Comparison of ENCODE assay signal across 1 cellular context in genomic region chr7:47046949-47047348, GRCh38.
TF ChIP-seq lines count a peak whose summit lies in the region.

No MANE protein-coding gene starts in this region.

TF ChIP-seq in GM12891, 5 proteins besides CTCF, POLR2A, EP300 and RAD21 (continued from another document):
- no peak for TF ChIP-seq SPI1 (IDR thresholded peaks at IDR 0.05; ENCODE audit: low read depth, low read length)
TF ChIP-seq in GM12891: peak in this region for 0.
